ENCODE assay signal across 1 cellular context in genomic region chr1:30895942-30896660, GRCh38.
TF ChIP-seq lines count a peak whose summit lies in the region.

No MANE protein-coding gene starts in this region.

TF ChIP-seq in K562, 482 proteins besides CTCF, POLR2A, EP300 and RAD21 (continued from another document and continues in another):
- TF ChIP-seq ZBTB12 (CRISPR knock-in tag; IDR thresholded peaks at IDR 0.05) (no peak), ARID2 (IDR thresholded peaks at IDR 0.05) (no peak), ZNF717 (CRISPR knock-in tag; IDR thresholded peaks at IDR 0.05) (no peak), AFF1 (IDR thresholded peaks at IDR 0.05; ENCODE audit: low read depth in 1 of 2, partially characterized antibody in 2 of 2) (no peak), HCFC1 (IDR thresholded peaks at IDR 0.05; ENCODE audit: low read depth, low read length) (no peak), FOXA3 (CRISPR knock-in tag; conservative IDR thresholded peaks at IDR 0.05 in 1 of 2, IDR thresholded peaks at IDR 0.05 in 1 of 2) (no peak), FOSL1 (tag; conservative IDR thresholded peaks at IDR 0.05) (no peak), USF1 (CRISPR knock-in tag; IDR thresholded peaks at IDR 0.05) (peak; percentile 12; the same call in 1 of the 2 replicates), PHB (CRISPR knock-in tag; IDR thresholded peaks at IDR 0.05) (no peak), HOXB6 (CRISPR knock-in tag; IDR thresholded peaks at IDR 0.05; ENCODE audit: borderline replicate concordance) (no peak; the same call in 1 of the 2 replicates), ZNF140 (CRISPR knock-in tag; IDR thresholded peaks at IDR 0.05) (no peak), KHSRP (IDR thresholded peaks at IDR 0.05) (no peak; the same call in 1 of the 2 replicates), ZBTB34 (CRISPR knock-in tag; IDR thresholded peaks at IDR 0.05) (no peak), IRF9 (tag; IDR thresholded peaks at IDR 0.05) (peak; percentile 87), ESRRB (CRISPR knock-in tag; IDR thresholded peaks at IDR 0.05; ENCODE audit: borderline replicate concordance) (no peak), RERE (CRISPR knock-in tag; IDR thresholded peaks at IDR 0.05; ENCODE audit: borderline replicate concordance) (no peak), ZBTB11 (CRISPR knock-in tag; IDR thresholded peaks at IDR 0.05) (no peak), E2F1 (CRISPR knock-in tag; IDR thresholded peaks at IDR 0.05) (no peak), TCF15 (CRISPR knock-in tag; IDR thresholded peaks at IDR 0.05) (no peak), NFRKB (IDR thresholded peaks at IDR 0.05; ENCODE audit: low read depth) (peak; percentile 95), ZNF253 (CRISPR knock-in tag; conservative IDR thresholded peaks at IDR 0.05) (no peak), NCOA1 (IDR thresholded peaks at IDR 0.05; ENCODE audit: low read depth) (no peak; the same call in 1 of the 2 replicates)
